22 cellular contexts compared by ENCODE assay signal in the genomic region with DNA sequence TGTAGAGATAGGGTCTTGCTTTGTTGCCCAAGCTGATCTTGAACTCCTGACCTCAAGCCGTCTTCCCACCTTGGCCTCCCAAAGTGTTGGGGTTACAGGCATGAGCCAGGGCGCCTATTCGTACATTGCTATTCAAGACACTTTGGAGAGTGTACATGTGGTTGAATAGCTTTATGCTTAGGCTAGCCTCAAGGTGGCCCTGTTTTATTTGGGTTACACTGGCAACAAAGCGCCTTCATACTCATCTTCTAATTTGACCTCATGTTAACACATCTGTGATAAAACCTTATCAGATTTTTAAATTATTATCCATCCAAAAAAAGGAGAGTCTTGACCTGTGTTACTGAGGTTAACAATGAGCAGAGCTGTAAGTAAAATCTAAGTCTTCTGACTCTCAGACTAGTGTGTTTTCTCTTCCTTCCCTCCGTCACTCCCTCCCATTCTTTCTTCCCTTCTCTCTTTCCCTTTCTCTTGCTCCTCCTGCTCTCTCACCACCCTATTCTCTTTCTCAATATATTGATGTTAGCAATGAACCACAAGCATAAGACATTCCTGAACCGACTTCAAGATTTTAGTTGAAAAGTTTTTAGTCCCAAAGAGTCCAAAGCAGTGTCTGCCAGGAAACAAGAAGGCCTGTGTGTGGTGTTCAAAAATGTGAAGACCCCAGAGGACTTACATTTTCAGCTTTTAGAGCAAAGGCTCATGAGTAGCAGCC.
A peak's percentile ranks its signal among the peaks of the same experiment; 100 is the strongest.
DNase-seq lines count a peak whose midpoint lies in the region; ATAC-seq, FAIRE-seq and TF ChIP-seq lines count a peak whose summit lies in the region.
"Had no signal": no experiment of that assay in that cellular context is flagged by ENCODE, and none has a peak within 500 bp of the region (broad histone marks: within the 10 kb centered on the region; RNA-seq: fewer than 3 reads in every experiment).

No MANE protein-coding gene starts in this region.

- H3K4me1 Mint-ChIP-seq in natural killer cell treated with Interleukin-12 subunit alpha and Interleukin-12 subunit beta and Interleukin-15 and Interleukin-18, amount 100 ng/mL, for 72 hours (ENCODE audit: low read depth in 2 of 2) = no peaks in the 10 kb centered on the region
- H3K4me1 Mint-ChIP-seq: activated naive CD4-positive, alpha-beta T cell treated with anti-CD3 and anti-CD28 coated beads, Interleukin-2, amount 10 ng/mL, durations not matched to agents 7 days and 5 days had no signal

- ATAC-seq in Right ventricle myocardium superior (ENCODE audit: poor library complexity) (peak; percentile 66), foreskin keratinocyte (no peak)
- ATAC-seq in natural killer cell treated with Interleukin-12 subunit alpha and Interleukin-12 subunit beta and Interleukin-15 and Interleukin-18, amount 100 ng/mL, for 72 hours = no peak
- ATAC-seq: Panc1 had no signal

- no peak overlapping the region for H3K4me3 ChIP-seq in right atrium auricular region
- H3K4me3 ChIP-seq in osteoblast (ENCODE audit: insufficient read depth, low read length) = peak overlapping the region; percentile 35
- H3K4me3 ChIP-seq: esophagus muscularis mucosa, ovary, tibial nerve had no signal

- H3K4me3 Mint-ChIP-seq in natural killer cell treated with Interleukin-12 subunit alpha and Interleukin-12 subunit beta and Interleukin-15 and Interleukin-18, amount 100 ng/mL, for 72 hours = no peak overlapping the region
- H3K4me3 Mint-ChIP-seq: activated naive CD4-positive, alpha-beta T cell treated with anti-CD3 and anti-CD28 coated beads, Interleukin-2, amount 10 ng/mL, durations not matched to agents 7 days and 5 days; CD14-positive monocyte had no signal

- no peaks in the 10 kb centered on the region for H3K4me1 ChIP-seq in right atrium auricular region
- peaks cover 15% of the 10 kb centered on the region for H3K4me1 ChIP-seq in foreskin keratinocyte
- peaks cover 20% of the 10 kb centered on the region for H3K4me1 ChIP-seq in osteoblast (ENCODE audit: insufficient read depth, low read length)

- no peaks in the 10 kb centered on the region for H4K20me1 ChIP-seq in osteoblast (ENCODE audit: insufficient read depth, low read length)

- H2AFZ ChIP-seq in osteoblast (ENCODE audit: low read length) = peak overlapping the region; percentile 58

- H3K27ac ChIP-seq in right atrium auricular region = peak overlapping the region in 1 of 2 donors; percentile 30
- peak overlapping the region; percentile 66 for H3K27ac ChIP-seq in foreskin keratinocyte
- peak overlapping the region; percentile 32 for H3K27ac ChIP-seq in osteoblast (ENCODE audit: low read depth, low read length)
- H3K27ac ChIP-seq: ovary had no signal

- H3K36me3 ChIP-seq in right atrium auricular region (no peaks in the 10 kb centered on the region), osteoblast (ENCODE audit: insufficient read depth, low read length) (no peaks in the 10 kb centered on the region)
- H3K36me3 ChIP-seq: esophagus muscularis mucosa, ovary, tibial nerve had no signal

- TF ChIP-seq CTCF in right atrium auricular region (IDR thresholded peaks at IDR 0.05) = no peak
- peak; percentile 44 for TF ChIP-seq CTCF in foreskin keratinocyte (conservative IDR thresholded peaks at IDR 0.05)
- no peak for TF ChIP-seq CTCF in osteoblast (IDR thresholded peaks at IDR 0.05; ENCODE audit: extremely low read depth, low read depth, low read length)

- H3K9me3 ChIP-seq in right atrium auricular region (peaks cover 0 to 28% of the 10 kb centered on the region in 2 donors), osteoblast (ENCODE audit: low read depth, low read length) (peaks cover 3% of the 10 kb centered on the region)
- H3K9me3 ChIP-seq: ovary had no signal

- H3K27me3 Mint-ChIP-seq in natural killer cell treated with Interleukin-12 subunit alpha and Interleukin-12 subunit beta and Interleukin-15 and Interleukin-18, amount 100 ng/mL, for 72 hours = no peaks in the 10 kb centered on the region

- peaks cover 13% of the 10 kb centered on the region for H3K9me3 Mint-ChIP-seq in natural killer cell treated with Interleukin-12 subunit alpha and Interleukin-12 subunit beta and Interleukin-15 and Interleukin-18, amount 100 ng/mL, for 72 hours

- no peak for FAIRE-seq in RCC 7860 (lab: Jason Lieb, UNC)

- H3K79me2 ChIP-seq in osteoblast (ENCODE audit: insufficient read depth, low read length) = no peaks in the 10 kb centered on the region

- intact Hi-C loops in Right ventricle myocardium superior (cut with DNase I) = no loop called here

- H3K27ac Mint-ChIP-seq in natural killer cell treated with Interleukin-12 subunit alpha and Interleukin-12 subunit beta and Interleukin-15 and Interleukin-18, amount 100 ng/mL, for 72 hours = no peak overlapping the region
- H3K27ac Mint-ChIP-seq: activated naive CD4-positive, alpha-beta T cell treated with anti-CD3 and anti-CD28 coated beads, Interleukin-2, amount 10 ng/mL, durations not matched to agents 7 days and 5 days; CD14-positive monocyte had no signal

- H3K27me3 ChIP-seq in right atrium auricular region (no peaks in the 10 kb centered on the region), foreskin keratinocyte (no peaks in the 10 kb centered on the region), osteoblast (ENCODE audit: insufficient read depth, low read length) (no peaks in the 10 kb centered on the region)
- H3K27me3 ChIP-seq: esophagus muscularis mucosa, ovary, tibial nerve had no signal

- peak overlapping the region; percentile 64 for H3K4me2 ChIP-seq in osteoblast (ENCODE audit: insufficient read depth, low read length)

- H3K36me3 Mint-ChIP-seq in natural killer cell treated with Interleukin-12 subunit alpha and Interleukin-12 subunit beta and Interleukin-15 and Interleukin-18, amount 100 ng/mL, for 72 hours = peaks cover 23% of the 10 kb centered on the region
- H3K36me3 Mint-ChIP-seq: activated naive CD4-positive, alpha-beta T cell treated with anti-CD3 and anti-CD28 coated beads, Interleukin-2, amount 10 ng/mL, durations not matched to agents 7 days and 5 days; CD14-positive monocyte had no signal

- DNase-seq in Right ventricle myocardium superior = no peak
- no peak for DNase-seq in right atrium auricular region (ENCODE audit: low spot score)
- peak in 1 of 2 donors; percentile 33 for DNase-seq in foreskin keratinocyte
- no peak for DNase-seq in osteoblast (ENCODE audit: insufficient read length, low spot score, missing footprints)
- no peak for DNase-seq in RCC 7860 (ENCODE audit: low spot score)
- DNase-seq in natural killer cell treated with Interleukin-12 subunit alpha and Interleukin-12 subunit beta and Interleukin-15 and Interleukin-18, amount 100 ng/mL, for 72 hours (ENCODE audit: low spot score) = no peak
- DNase-seq in MV-4-11 (lab: John Stamatoyannopoulos, UW) = no peak
- no peak for DNase-seq in hippocampal formation (lab: John Stamatoyannopoulos, UW)
- DNase-seq: activated CD4-positive, alpha-beta T cell treated with anti-CD3 and anti-CD28 coated beads, Interleukin-2, amount 50 U/mL, for 48 hours; activated naive CD4-positive, alpha-beta T cell treated with anti-CD3 and anti-CD28 coated beads, Interleukin-2, amount 10 ng/mL, durations not matched to agents 7 days and 5 days; dermis blood vessel endothelial cell; DMS53; Kasumi-1; NCI-H1417 treated with DMSO at 0.1 percent for 48 hours; NCI-H2171; NCI-H774; ovary; stimulated activated CD4-positive, alpha-beta T cell treated with anti-CD3 and anti-CD28 coated beads, Interleukin-4, amount 100 ng/mL, for 1 hour had no signal
